ENCODE assay signal across 1 cellular context in genomic region chr3:190158261-190158660, GRCh38.
TF ChIP-seq lines count a peak whose summit lies in the region.

No MANE protein-coding gene starts in this region.

TF ChIP-seq in GM12878, 131 proteins besides CTCF, POLR2A, EP300 and RAD21:
- TF ChIP-seq RBBP5 (conservative IDR thresholded peaks at IDR 0.05) (no peak), MTA2 (IDR thresholded peaks at IDR 0.05; ENCODE audit: low read depth) (no peak), ASH2L (IDR thresholded peaks at IDR 0.05; ENCODE audit: borderline replicate concordance, low read depth) (no peak), ZNF622 (IDR thresholded peaks at IDR 0.05) (no peak), ZZZ3 (IDR thresholded peaks at IDR 0.05; ENCODE audit: control insufficient read depth, insufficient read length, low read depth) (no peak), IKZF2 (IDR thresholded peaks at IDR 0.05) (no peak), CHD4 (IDR thresholded peaks at IDR 0.05) (no peak), POU2F2 (IDR thresholded peaks at IDR 0.05; ENCODE audit: borderline replicate concordance, low read depth, low read length) (no peak), EED (IDR thresholded peaks at IDR 0.05; ENCODE audit: low read depth) (no peak), RCOR1 (conservative IDR thresholded peaks at IDR 0.05; ENCODE audit: low read depth, low read length) (no peak), TCF3 (IDR thresholded peaks at IDR 0.05; ENCODE audit: borderline replicate concordance, insufficient read depth, low read depth, low read length) (no peak)
- TF ChIP-seq, protein P1, sequence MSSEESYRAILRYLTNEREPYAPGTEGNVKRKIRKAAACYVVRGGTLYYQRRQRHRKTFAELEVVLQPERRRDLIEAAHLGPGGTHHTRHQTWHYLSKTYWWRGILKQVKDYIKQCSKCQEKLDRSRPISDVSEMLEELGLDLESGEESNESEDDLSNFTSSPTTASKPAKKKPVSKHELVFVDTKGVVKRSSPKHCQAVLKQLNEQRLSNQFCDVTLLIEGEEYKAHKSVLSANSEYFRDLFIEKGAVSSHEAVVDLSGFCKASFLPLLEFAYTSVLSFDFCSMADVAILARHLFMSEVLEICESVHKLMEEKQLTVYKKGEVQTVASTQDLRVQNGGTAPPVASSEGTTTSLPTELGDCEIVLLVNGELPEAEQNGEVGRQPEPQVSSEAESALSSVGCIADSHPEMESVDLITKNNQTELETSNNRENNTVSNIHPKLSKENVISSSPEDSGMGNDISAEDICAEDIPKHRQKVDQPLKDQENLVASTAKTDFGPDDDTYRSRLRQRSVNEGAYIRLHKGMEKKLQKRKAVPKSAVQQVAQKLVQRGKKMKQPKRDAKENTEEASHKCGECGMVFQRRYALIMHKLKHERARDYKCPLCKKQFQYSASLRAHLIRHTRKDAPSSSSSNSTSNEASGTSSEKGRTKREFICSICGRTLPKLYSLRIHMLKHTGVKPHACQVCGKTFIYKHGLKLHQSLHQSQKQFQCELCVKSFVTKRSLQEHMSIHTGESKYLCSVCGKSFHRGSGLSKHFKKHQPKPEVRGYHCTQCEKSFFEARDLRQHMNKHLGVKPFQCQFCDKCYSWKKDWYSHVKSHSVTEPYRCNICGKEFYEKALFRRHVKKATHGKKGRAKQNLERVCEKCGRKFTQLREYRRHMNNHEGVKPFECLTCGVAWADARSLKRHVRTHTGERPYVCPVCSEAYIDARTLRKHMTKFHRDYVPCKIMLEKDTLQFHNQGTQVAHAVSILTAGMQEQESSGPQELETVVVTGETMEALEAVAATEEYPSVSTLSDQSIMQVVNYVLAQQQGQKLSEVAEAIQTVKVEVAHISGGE (CRISPR knock-in tag; IDR thresholded peaks at IDR 0.05): no peak
- TF ChIP-seq, protein P2, sequence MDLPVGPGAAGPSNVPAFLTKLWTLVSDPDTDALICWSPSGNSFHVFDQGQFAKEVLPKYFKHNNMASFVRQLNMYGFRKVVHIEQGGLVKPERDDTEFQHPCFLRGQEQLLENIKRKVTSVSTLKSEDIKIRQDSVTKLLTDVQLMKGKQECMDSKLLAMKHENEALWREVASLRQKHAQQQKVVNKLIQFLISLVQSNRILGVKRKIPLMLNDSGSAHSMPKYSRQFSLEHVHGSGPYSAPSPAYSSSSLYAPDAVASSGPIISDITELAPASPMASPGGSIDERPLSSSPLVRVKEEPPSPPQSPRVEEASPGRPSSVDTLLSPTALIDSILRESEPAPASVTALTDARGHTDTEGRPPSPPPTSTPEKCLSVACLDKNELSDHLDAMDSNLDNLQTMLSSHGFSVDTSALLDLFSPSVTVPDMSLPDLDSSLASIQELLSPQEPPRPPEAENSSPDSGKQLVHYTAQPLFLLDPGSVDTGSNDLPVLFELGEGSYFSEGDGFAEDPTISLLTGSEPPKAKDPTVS (IDR thresholded peaks at IDR 0.05; ENCODE audit: low read depth, low read length): no peak
